ENCODE assay signal across 9 cellular contexts in the genomic region with DNA sequence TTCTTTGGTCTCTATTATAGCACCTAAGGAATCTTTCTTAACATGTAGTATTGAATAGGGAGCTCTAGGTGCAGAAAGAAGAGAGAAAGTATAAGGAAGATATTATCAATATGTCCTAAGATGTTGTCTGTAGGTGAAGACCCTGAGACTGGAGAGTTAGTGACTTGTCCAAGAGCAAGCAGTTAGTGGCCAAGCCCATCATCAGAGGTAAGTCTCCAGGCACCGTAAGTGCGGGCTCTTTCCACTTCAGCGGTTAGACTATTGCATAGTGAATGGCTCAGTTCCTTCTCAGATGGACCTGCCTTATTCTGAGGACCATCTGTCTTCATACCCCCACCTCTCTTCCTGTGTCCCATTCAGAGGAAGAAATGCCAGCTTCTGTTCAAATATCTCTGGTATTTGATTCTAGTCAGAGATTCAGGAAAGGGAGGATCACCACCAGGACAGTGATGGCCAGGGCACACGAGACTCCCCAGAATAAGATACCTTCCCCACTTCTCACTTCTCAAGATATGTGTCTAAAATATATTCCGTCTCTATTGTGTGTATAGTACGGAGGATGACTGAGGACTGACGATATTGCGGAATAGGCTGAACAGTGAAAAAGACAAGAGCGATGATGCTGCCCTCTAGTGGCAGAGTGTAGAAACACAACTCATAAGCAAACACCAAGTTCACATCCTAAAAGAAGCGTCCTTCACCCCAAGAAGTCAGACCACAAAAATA. TPM values are rescaled to one million over a fixed set of nuclear protein-coding genes. Genes with fewer than 3 reads are reported as not detected.
DNase-seq lines count a peak whose midpoint lies in the region; ATAC-seq and TF ChIP-seq lines count a peak whose summit lies in the region.
"Had no signal": no experiment of that assay in that cellular context is flagged by ENCODE, and none has a peak within 500 bp of the region (broad histone marks: within the 10 kb centered on the region; RNA-seq: fewer than 3 reads in every experiment).

No MANE protein-coding gene starts in this region.

- H3K4me3 ChIP-seq in HFF-Myc (replicated peaks; ENCODE audit: low read depth, low read length), result no peak overlapping the region
- H3K4me3 ChIP-seq in SK-N-MC, result peak overlapping the region; percentile 64
- H3K4me3 ChIP-seq in heart left ventricle, result peak overlapping the region in 2 of 12 donors; percentile 17 to 18

- DNase-seq in GM10266 (ENCODE audit: extremely low spot score), result peak; percentile 63
- DNase-seq in HFF-Myc (ENCODE audit: extremely low read depth, low read depth), result peak; percentile 54
- peak; percentile 59 for DNase-seq in MV-4-11 (lab: John Stamatoyannopoulos, UW)
- DNase-seq in SK-N-MC (ENCODE audit: low read depth, low spot score), result peak; percentile 76
- peak; percentile 30 for DNase-seq in activated naive CD8-positive, alpha-beta T cell treated with anti-CD3 and anti-CD28 coated beads, Interleukin-2, amount 50 U/mL, for 16 hours (ENCODE audit: low read depth, low spot score)
- peak in 3 of 5 donors; percentile 24 to 40 (median 29) for DNase-seq in heart left ventricle
- peak; percentile 73 for DNase-seq in renal cortical epithelial cell (ENCODE audit: low read depth)
- DNase-seq in 8988T, result no peak

- no peaks in the 10 kb centered on the region for H3K9me3 ChIP-seq in SK-N-MC (ENCODE audit: low read depth, low read length)
- H3K9me3 ChIP-seq in heart left ventricle, result no peaks in the 10 kb centered on the region

- peaks cover 0 to 4% (median 0%) of the 10 kb centered on the region in 12 donors for H3K4me1 ChIP-seq in heart left ventricle

- TF ChIP-seq POLR2A in heart left ventricle (IDR thresholded peaks at IDR 0.05), result no peak

- intact Hi-C loops in heart left ventricle (cut with DNase I), result loop anchor here (1.0 to 10.0 kb wide), 10 partner anchors 127 to 765 kb away; no protein-coding TSS in a partner anchor

- ATAC-seq in heart left ventricle, result peak; percentile 42 to 86 (median 80)

- H3K27ac ChIP-seq in SK-N-MC (no peak overlapping the region), heart left ventricle (no peak overlapping the region)

- H3K9ac ChIP-seq in SK-N-MC (ENCODE audit: insufficient read length), result no peak overlapping the region

- H3K27me3 ChIP-seq in heart left ventricle, result no peaks in the 10 kb centered on the region

- 24 to 30% (median 28%) methylated on average over 10 of the region's 10 CpGs for WGBS in heart left ventricle, 4 donors

- peak; percentile 92 for TF ChIP-seq CTCF in GM10266 (IDR thresholded peaks at IDR 0.05; ENCODE audit: control insufficient read depth, insufficient read depth, low read depth, missing control alignments)
- TF ChIP-seq CTCF in HFF-Myc (IDR thresholded peaks at IDR 0.05; ENCODE audit: low read depth, low read length, missing control alignments), result peak; percentile 79
- peak; percentile 86 to 96 (median 90) for TF ChIP-seq CTCF in heart left ventricle (IDR thresholded peaks at IDR 0.05)

- H3K36me3 ChIP-seq in SK-N-MC (ENCODE audit: insufficient read depth, low read length) (no peaks in the 10 kb centered on the region), heart left ventricle (no peaks in the 10 kb centered on the region)

RNA-seq across cellular contexts. Expression of gene ADGRG7, which starts 19.1 kb away (rescaled TPM):
- total RNA-seq in heart left ventricle (under 1 TPM in 1 of 9 donors, not detected in 8; 0.23 TPM), renal cortical epithelial cell (0.05 and 0.35 TPM in 2 replicates)
- not detected for polyA plus RNA-seq in heart left ventricle
- total RNA-seq: subcutaneous adipose tissue had no signal
